11 cellular contexts compared by ENCODE assay signal in genomic region chr1:198678901-198679329, GRCh38. TPM values are rescaled to one million over a fixed set of nuclear protein-coding genes. Genes with fewer than 3 reads are reported as not detected.
DNase-seq lines count a peak whose midpoint lies in the region; ATAC-seq and TF ChIP-seq lines count a peak whose summit lies in the region.
"Had no signal": no experiment of that assay in that cellular context is flagged by ENCODE, and none has a peak within 500 bp of the region (broad histone marks: within the 10 kb centered on the region; RNA-seq: fewer than 3 reads in every experiment).

No MANE protein-coding gene starts in this region.

- H2BK12ac ChIP-seq in mesenchymal stem cell (ENCODE audit: low read length in 2 of 2), result no peak overlapping the region

- WGBS in transverse colon (ENCODE audit: low coverage in 1 of 2), 2 donors, result 76% methylated on average over 12 of the region's 12 CpGs; no CpG with 5 or more reads in 1 of the 2 donors
- 95% methylated on average over 12 of the region's 12 CpGs for WGBS in mesenchymal stem cell

- TF ChIP-seq POLR2A in transverse colon (IDR thresholded peaks at IDR 0.05), result no peak

- no peak for TF ChIP-seq CTCF in transverse colon (IDR thresholded peaks at IDR 0.05)

- H3K4me3 ChIP-seq in transverse colon (no peak overlapping the region), mesenchymal stem cell (ENCODE audit: insufficient read depth in 1 of 2, low read depth in 1 of 2, low read length in 2 of 2) (no peak overlapping the region)

- H3K14ac ChIP-seq in mesenchymal stem cell (ENCODE audit: low read length in 2 of 2), result no peak overlapping the region

- no peak overlapping the region for H2BK15ac ChIP-seq in mesenchymal stem cell (ENCODE audit: low read depth, poor library complexity, severe bottlenecking)

- H3K4me2 ChIP-seq in mesenchymal stem cell (ENCODE audit: low read length, poor library complexity, severe bottlenecking), result no peak overlapping the region

- peaks cover 94% of the 10 kb centered on the region for H3K36me3 Mint-ChIP-seq in activated T-helper 17 cell treated with anti-CD3 and anti-CD28 coated beads, Interleukin-2, amount 50 U/mL, for 72 hours (ENCODE audit: low read depth)

- no peak overlapping the region for H4K91ac ChIP-seq in mesenchymal stem cell (ENCODE audit: low read length)

- no peaks in the 10 kb centered on the region for H3K9me3 ChIP-seq in transverse colon
- no peaks in the 10 kb centered on the region for H3K9me3 ChIP-seq in mesenchymal stem cell (ENCODE audit: control insufficient read depth, low read length)

- H3K27me3 ChIP-seq in transverse colon, result no peaks in the 10 kb centered on the region
- H3K27me3 ChIP-seq in mesenchymal stem cell (ENCODE audit: control insufficient read depth in 1 of 2, insufficient read depth in 1 of 2, low read length in 2 of 2), result no peaks in the 10 kb centered on the region

- H2AK5ac ChIP-seq in mesenchymal stem cell (ENCODE audit: low read length, severe bottlenecking), result no peak overlapping the region

- intact Hi-C loops in transverse colon (cut with DNase I; ENCODE audit: low total_unique reads), result no loop called here

- in situ Hi-C loops in transverse colon (cut with MboI; ENCODE audit: low pct_ligation_motif_present in 1 of 4, low pct_unique_long_range_greater_than_20kb in 1 of 4, low sequenced_read_pairs in 3 of 4), result loop anchor here in 1 of 4 donors (25.0 kb wide), 1 partner anchor 517 kb away; the partner anchor contains the start of gene NEK7

- H4K8ac ChIP-seq in mesenchymal stem cell (ENCODE audit: low read length), result no peak overlapping the region

- H2AFZ ChIP-seq in mesenchymal stem cell (ENCODE audit: low read depth, low read length), result no peak overlapping the region

- no peak overlapping the region for H3K23ac ChIP-seq in mesenchymal stem cell (ENCODE audit: low read length in 2 of 2)

- H3K4me1 ChIP-seq in transverse colon (peaks cover 0 to 19% (median 0%) of the 10 kb centered on the region in 4 donors), mesenchymal stem cell (ENCODE audit: control insufficient read depth, insufficient read depth, low read depth, low read length) (no peaks in the 10 kb centered on the region)

- H3K4me3 Mint-ChIP-seq in activated T-helper 17 cell treated with anti-CD3 and anti-CD28 coated beads, Interleukin-2, amount 50 U/mL, for 72 hours, result peak overlapping the region; percentile 80

- H3K9me3 Mint-ChIP-seq in activated T-helper 17 cell treated with anti-CD3 and anti-CD28 coated beads, Interleukin-2, amount 50 U/mL, for 72 hours, result no peaks in the 10 kb centered on the region

- H3K4me1 Mint-ChIP-seq in activated T-helper 17 cell treated with anti-CD3 and anti-CD28 coated beads, Interleukin-2, amount 50 U/mL, for 72 hours, result peaks cover 57% of the 10 kb centered on the region

- H3K79me1 ChIP-seq in mesenchymal stem cell (replicated peaks; ENCODE audit: low read length, poor library complexity, severe bottlenecking), result no peaks in the 10 kb centered on the region

- H3K27me3 Mint-ChIP-seq in activated T-helper 17 cell treated with anti-CD3 and anti-CD28 coated beads, Interleukin-2, amount 50 U/mL, for 72 hours, result no peaks in the 10 kb centered on the region

- H2BK120ac ChIP-seq in mesenchymal stem cell (ENCODE audit: low read depth, low read length), result no peak overlapping the region

- no peak overlapping the region for H3K4ac ChIP-seq in mesenchymal stem cell (ENCODE audit: low read depth in 1 of 2, low read length in 2 of 2)

- H3K36me3 ChIP-seq in transverse colon (no peaks in the 10 kb centered on the region), mesenchymal stem cell (ENCODE audit: control insufficient read depth in 1 of 2, insufficient read depth in 2 of 2, low read depth in 1 of 2, low read length in 2 of 2) (no peaks in the 10 kb centered on the region)

- H3K18ac ChIP-seq in mesenchymal stem cell (ENCODE audit: low read depth in 1 of 2, low read length in 2 of 2), result no peak overlapping the region

- peak overlapping the region; percentile 37 to 69 (median 52) for H3K27ac ChIP-seq in transverse colon
- no peak overlapping the region for H3K27ac ChIP-seq in mesenchymal stem cell (ENCODE audit: low read length, poor library complexity, severe bottlenecking)

- H3K9ac ChIP-seq in mesenchymal stem cell (ENCODE audit: low read length), result no peak overlapping the region

- DNase-seq in activated T-cell treated with anti-CD3 and anti-CD28 coated beads for 48 hours (ENCODE audit: low read depth), result peak; percentile 29
- DNase-seq in activated T-cell treated with anti-CD3 and anti-CD28 coated beads for 4 hours, result no peak
- DNase-seq in transverse colon, result peak; percentile 14
- no peak for DNase-seq in NCI-H510A treated with DMSO at 0.1 percent for 48 hours (lab: John Stamatoyannopoulos, UW)
- no peak for DNase-seq in mesenchymal stem cell
- DNase-seq in HUDEP-2 (lab: John Stamatoyannopoulos, UW; ENCODE audit: unreplicated experiment in 76 of 76), result no peak
- DNase-seq: left cardiac atrium, NCI-H2171 treated with DMSO at 0.1 percent for 48 hours had no signal

- TF ChIP-seq EP300 in transverse colon (IDR thresholded peaks at IDR 0.05; ENCODE audit: low read depth), result no peak

- ATAC-seq in HG03095 (IDR thresholded peaks at IDR 0.05; ENCODE audit: unreplicated experiment), result peak; percentile 27
- ATAC-seq in activated T-helper 17 cell treated with anti-CD3 and anti-CD28 coated beads, Interleukin-2, amount 50 U/mL, for 72 hours (replicated peaks), result peak; percentile 18
- ATAC-seq: left cardiac atrium had no signal

- no peak overlapping the region for H2BK5ac ChIP-seq in mesenchymal stem cell (ENCODE audit: low read depth, low read length, poor library complexity, severe bottlenecking)

- H3K27ac Mint-ChIP-seq in activated T-helper 17 cell treated with anti-CD3 and anti-CD28 coated beads, Interleukin-2, amount 50 U/mL, for 72 hours, result peak overlapping the region; percentile 95

RNA-seq across cellular contexts. Expression of gene PTPRC, which starts 40.1 kb away (rescaled TPM):
- total RNA-seq in activated T-helper 17 cell treated with anti-CD3 and anti-CD28 coated beads, Interleukin-2, amount 50 U/mL, for 72 hours, result 100 to 1,000 TPM; 366 to 421 TPM
- total RNA-seq in transverse colon, result 10 to 100 TPM in 3 of 4 donors, 1 to 10 TPM in 1; 6.4 to 50.7 (median 25.6) TPM
- 0.01 TPM for polyA plus RNA-seq in mesenchymal stem cell (2013, experiment 1 of 2)
- polyA plus RNA-seq in mesenchymal stem cell (2013, experiment 2 of 2), result 0.01 TPM
- total RNA-seq: H1 had no signal

Comparison
In these comparisons a context has a peak if more than half of its experiments do, and no peak if none do; other contexts are left out.
1. DNase-seq: peak in activated T-cell treated with anti-CD3 and anti-CD28 coated beads for 48 hours (single experiment) and transverse colon (single experiment); none in activated T-cell treated with anti-CD3 and anti-CD28 coated beads for 4 hours (single experiment), NCI-H510A treated with DMSO at 0.1 percent for 48 hours (single experiment), mesenchymal stem cell (single experiment) and HUDEP-2 (0 of 76).
2. RNA of gene PTPRC, which starts 40.1 kb away (total RNA-seq): 366 to 421 TPM in activated T-helper 17 cell treated with anti-CD3 and anti-CD28 coated beads, Interleukin-2, amount 50 U/mL, for 72 hours; 6.4 to 50.7 TPM in transverse colon; every median in the first group is over 4 times any median in the second.